Comparison of ENCODE assay signal across 13 cellular contexts in the genomic region with DNA sequence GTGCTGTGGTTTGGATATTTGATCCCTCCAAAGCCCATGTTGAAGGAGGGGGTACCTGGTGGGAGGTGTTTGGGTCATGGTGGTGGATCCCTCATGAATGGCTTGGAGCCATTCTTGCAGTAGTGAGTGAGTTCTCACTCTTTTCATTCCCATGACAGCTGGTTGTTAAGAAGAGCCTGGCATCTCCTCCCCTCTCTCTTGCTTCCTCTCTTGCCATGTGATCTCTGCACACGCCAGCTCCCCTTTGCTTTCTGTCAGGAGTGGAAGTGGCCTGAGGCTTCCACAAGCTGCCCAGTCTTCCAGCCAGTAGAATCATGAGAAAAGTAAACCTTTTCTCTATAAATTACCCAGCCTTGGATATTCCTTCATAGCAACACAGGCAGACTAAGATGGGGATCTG. TPM values are rescaled to one million over a fixed set of nuclear protein-coding genes. Genes with fewer than 3 reads are reported as not detected.
DNase-seq lines count a peak whose midpoint lies in the region; TF ChIP-seq lines count a peak whose summit lies in the region.
"Had no signal": no experiment of that assay in that cellular context is flagged by ENCODE, and none has a peak within 500 bp of the region (broad histone marks: within the 10 kb centered on the region; RNA-seq: fewer than 3 reads in every experiment).

No MANE protein-coding gene starts in this region.

- H2BK120ac ChIP-seq in H9 (ENCODE audit: low read depth, low read length, poor library complexity, severe bottlenecking): no peak overlapping the region

- peaks cover 11% of the 10 kb centered on the region; the same call in 1 of the 2 replicates for H3K4me1 ChIP-seq in H9 (ENCODE audit: insufficient read depth, low read length)
- H3K4me1 ChIP-seq in right atrium auricular region: no peaks in the 10 kb centered on the region
- H3K4me1 ChIP-seq: Caco-2 had no signal

- H3K79me2 ChIP-seq in H9 (ENCODE audit: insufficient read depth, low read length): peaks cover 64% of the 10 kb centered on the region; the same call in 1 of the 2 replicates

- no peaks in the 10 kb centered on the region for H3K36me3 ChIP-seq in right atrium auricular region

- H4K91ac ChIP-seq in H9 (ENCODE audit: insufficient read length, low read depth, low read length): no peak overlapping the region

- H3K27me3 ChIP-seq in H9 (ENCODE audit: insufficient read depth, low read length) (no peaks in the 10 kb centered on the region), right atrium auricular region (no peaks in the 10 kb centered on the region)
- H3K27me3 ChIP-seq: BLaER1 had no signal

- H4K5ac ChIP-seq in H9 (ENCODE audit: insufficient read length, low read depth, low read length): no peak overlapping the region

- H3K79me1 ChIP-seq in H9 (ENCODE audit: insufficient read depth, low read depth, low read length, poor library complexity, severe bottlenecking): no peaks in the 10 kb centered on the region

- H3K4me1 Mint-ChIP-seq in H9 (peaks cover 30 to 31% of the 10 kb centered on the region in 2 experiments), brain (peaks cover 62% of the 10 kb centered on the region)
- H3K4me1 Mint-ChIP-seq: CD8-positive, alpha-beta memory T cell had no signal

- H3K14ac ChIP-seq in H9 (ENCODE audit: insufficient read depth, low read length): no peak overlapping the region

- H3K4me3 Mint-ChIP-seq in H9 (no peak overlapping the region), brain (peak overlapping the region in 1 of 5 experiments; percentile 17)
- H3K4me3 Mint-ChIP-seq: CD8-positive, alpha-beta memory T cell had no signal

- H3K18ac ChIP-seq in H9 (ENCODE audit: insufficient read length, low read depth, low read length): no peak overlapping the region

- DNase-seq in H9 (no peak), medulla oblongata (ENCODE audit: extremely low spot score) (peak; percentile 55), right atrium auricular region (ENCODE audit: low spot score) (no peak), retina (no peak), amygdala (lab: John Stamatoyannopoulos, UW) (no peak)
- DNase-seq: Caco-2; CD8-positive, alpha-beta memory T cell; DND-41; GF-D8 had no signal

- no CpG with 5 or more reads among the region's 1 CpG for WGBS in H9 (ENCODE audit: extremely low coverage, insufficient read length, low lambda C conversion rate)

- H4K20me1 ChIP-seq in H9 (ENCODE audit: control insufficient read depth, insufficient read depth, insufficient read length): no peaks in the 10 kb centered on the region

- no peak overlapping the region for H3K4me2 ChIP-seq in H9 (ENCODE audit: insufficient read depth, insufficient read length, low read length)
- H3K4me2 ChIP-seq: BLaER1 had no signal

- H3K9me3 Mint-ChIP-seq in H9 (no peaks in the 10 kb centered on the region), brain (peaks cover 0 to 4% (median 0%) of the 10 kb centered on the region in 5 experiments)

- H3K36me3 Mint-ChIP-seq in H9 (ENCODE audit: insufficient read depth in 1 of 3, low read depth in 3 of 3) (peaks cover 13 to 14% (median 13%) of the 10 kb centered on the region in 3 experiments; a peak in 6 of 7 replicates), brain (peaks cover 53% of the 10 kb centered on the region)

- H2BK12ac ChIP-seq in H9 (ENCODE audit: insufficient read length, low read depth, low read length): no peak overlapping the region

- no peak overlapping the region for H3K4ac ChIP-seq in H9 (ENCODE audit: low read depth, low read length)

- no peak overlapping the region for H3K9ac ChIP-seq in H9 (ENCODE audit: extremely low read depth, insufficient read length, low read length)
- H3K9ac ChIP-seq: BLaER1 had no signal

- H3K27ac ChIP-seq in H9 (ENCODE audit: insufficient read length, low read depth, low read length) (no peak overlapping the region), right atrium auricular region (no peak overlapping the region)
- H3K27ac ChIP-seq: BLaER1 had no signal

- no peak overlapping the region for H2AK5ac ChIP-seq in H9 (ENCODE audit: insufficient read length, low read length)

- no peak overlapping the region for H2BK15ac ChIP-seq in H9 (ENCODE audit: low read depth, low read length)

- H3K27ac Mint-ChIP-seq in H9 (peak overlapping the region in 2 of 3 experiments; percentile 4 to 50; a peak in 2 of 7 replicates), brain (peak overlapping the region in 3 of 5 experiments; percentile 32 to 98 (median 55))
- H3K27ac Mint-ChIP-seq: CD8-positive, alpha-beta memory T cell had no signal

- H3T11ph ChIP-seq in H9 (ENCODE audit: low read length): no peak overlapping the region

- H4K8ac ChIP-seq in H9 (replicated peaks; ENCODE audit: insufficient read length, low read depth, low read length): no peak overlapping the region

- H3K56ac ChIP-seq in H9 (ENCODE audit: insufficient read length, low read depth, low read length): no peak overlapping the region

- H3K23me2 ChIP-seq in H9 (ENCODE audit: insufficient read length, low read depth, low read length, poor library complexity, severe bottlenecking): no peaks in the 10 kb centered on the region

- H2BK5ac ChIP-seq in H9 (ENCODE audit: insufficient read length, low read length): no peak overlapping the region

- H3K9me3 ChIP-seq in H9 (ENCODE audit: control insufficient read depth, low read depth, low read length) (no peaks in the 10 kb centered on the region), right atrium auricular region (no peaks in the 10 kb centered on the region)
- H3K9me3 ChIP-seq: BLaER1, Caco-2 had no signal

- TF ChIP-seq CTCF in H9 (conservative IDR thresholded peaks at IDR 0.05) (no peak), brain (conservative IDR thresholded peaks at IDR 0.05) (no peak), right atrium auricular region (IDR thresholded peaks at IDR 0.05) (no peak)

- H3K23ac ChIP-seq in H9 (ENCODE audit: insufficient read length, low read depth, low read length): no peak overlapping the region

- H3K4me3 ChIP-seq in right atrium auricular region: no peak overlapping the region
- H3K4me3 ChIP-seq: BLaER1 had no signal

- H2BK20ac ChIP-seq in H9 (ENCODE audit: low read depth, low read length, poor library complexity, severe bottlenecking): no peak overlapping the region

- H2AFZ ChIP-seq in H9 (ENCODE audit: low read length): no peak overlapping the region

- H3K27me3 Mint-ChIP-seq in H9 (ENCODE audit: low read depth) (no peaks in the 10 kb centered on the region), brain (no peaks in the 10 kb centered on the region)

RNA-seq across cellular contexts. Expression of a gene that starts 8.6 kb away (rescaled TPM):
- total RNA-seq in H9 (2021) (124 TPM in 2 replicates), right atrium auricular region (1 to 10 TPM; 1.1 to 1.4 TPM)
- polyA plus RNA-seq in brain (ENCODE audit: insufficient read depth, low read depth, low replicate concordance): 67.0 TPM
- total RNA-seq: Caco-2 had no signal

RNA-seq across cellular contexts. Expression of a gene that starts 31.0 kb away (rescaled TPM):
- not detected in 2 replicates for total RNA-seq in H9 (2021)
- polyA plus RNA-seq in brain (ENCODE audit: insufficient read depth, low read depth, low replicate concordance): not detected
- not detected for total RNA-seq in right atrium auricular region
- total RNA-seq: A673; Caco-2; CD8-positive, alpha-beta memory T cell; H4 had no signal
- polyA plus RNA-seq: CD8-positive, alpha-beta memory T cell had no signal

Comparison
In these comparisons a context has a peak if more than half of its experiments do, and no peak if none do; other contexts are left out.
1. RNA of a gene that starts 8.6 kb away (total RNA-seq): 124 TPM in H9; 1.1 to 1.4 TPM in right atrium auricular region; every median in the first group is over 10 times any median in the second.